In genomic region chr5:66828551-66829421, GRCh38 we compare ENCODE assay signal across 1 cellular context.
A peak's percentile ranks its signal among the peaks of the same experiment; 100 is the strongest.
TF ChIP-seq lines count a peak whose summit lies in the region.

No MANE protein-coding gene starts in this region.

TF ChIP-seq in H1, 55 proteins besides CTCF, POLR2A, EP300 and RAD21 (continued from another document):
- TF ChIP-seq SIN3A (conservative IDR thresholded peaks at IDR 0.05 in 1 of 2, IDR thresholded peaks at IDR 0.05 in 1 of 2; ENCODE audit: low read depth in 1 of 2, low read length in 2 of 2) (0 out of 4 replicates have a peak, but pooled peaks of 1 of the 2 experiments have one; percentile 19), RXRA (IDR thresholded peaks at IDR 0.05; ENCODE audit: insufficient read depth, low read depth, low read length) (no peak), KDM1A (IDR thresholded peaks at IDR 0.05; ENCODE audit: borderline replicate concordance, low read length) (no peak)
